Comparison of ENCODE assay signal across 1 cellular context in the genomic region with DNA sequence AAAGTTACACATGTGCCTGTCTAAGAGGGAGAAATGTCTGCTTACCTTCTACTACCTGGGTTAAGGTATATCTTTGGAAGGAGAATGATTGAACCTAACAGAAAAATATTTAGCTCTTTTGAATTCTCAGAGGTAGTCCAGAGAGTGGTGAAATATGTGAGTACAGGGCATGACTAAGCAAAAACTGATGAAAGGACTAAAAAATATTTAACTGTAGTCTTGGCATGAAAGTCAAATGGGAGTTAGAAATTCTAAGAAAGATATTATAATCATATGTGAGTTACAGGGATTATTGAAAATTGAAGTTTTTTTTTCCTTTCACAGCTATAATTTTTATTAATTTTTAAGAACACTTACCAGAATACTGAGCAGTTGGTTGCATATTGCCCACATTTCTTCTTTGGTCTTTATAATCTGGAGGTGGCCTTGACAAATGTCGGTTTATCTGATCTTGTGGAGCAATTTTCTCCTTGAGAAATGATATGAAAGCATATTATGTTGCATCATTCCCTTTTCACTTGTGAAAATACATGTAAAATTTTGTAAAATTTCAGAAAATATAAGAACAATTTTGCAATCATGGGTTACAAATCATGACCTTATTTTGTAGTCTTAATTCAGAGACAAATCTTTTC.
TF ChIP-seq lines count a peak whose summit lies in the region.

No MANE protein-coding gene starts in this region.

TF ChIP-seq in IMR-90, 13 proteins besides CTCF, POLR2A, EP300 and RAD21 (continued from another document):
- no peak for TF ChIP-seq SMC3 (IDR thresholded peaks at IDR 0.05; ENCODE audit: low read depth, low read length)
TF ChIP-seq in IMR-90: peak in this region for 3.
